Comparison of ENCODE assay signal across 1 cellular context in the genomic region with DNA sequence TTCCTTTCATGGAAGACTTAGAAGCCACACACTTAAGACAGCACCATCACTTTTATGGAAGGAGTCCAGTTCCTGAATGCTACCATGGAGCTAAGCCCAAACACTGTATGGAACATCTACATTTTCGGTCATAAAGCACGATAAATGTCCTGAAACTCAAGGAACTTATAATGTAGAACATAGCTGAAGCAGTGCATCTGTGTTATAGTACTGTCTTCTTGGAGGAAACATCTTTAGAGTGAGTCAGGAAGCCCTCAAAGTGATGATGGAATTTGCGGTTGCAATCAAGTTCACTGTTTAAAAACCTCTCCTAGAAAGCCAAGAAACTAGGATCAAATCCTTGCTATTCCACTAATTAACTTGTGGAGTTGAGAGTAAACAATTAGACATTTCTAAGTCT. TPM values are rescaled to one million over a fixed set of nuclear protein-coding genes. Genes with fewer than 3 reads are reported as not detected.
"Had no signal": no experiment of that assay in that cellular context is flagged by ENCODE, and none has a peak within 500 bp of the region (broad histone marks: within the 10 kb centered on the region; RNA-seq: fewer than 3 reads in every experiment).

No MANE protein-coding gene starts in this region.

RNA-seq across cellular contexts. Expression of a gene that starts 43.5 kb away (rescaled TPM):
- total RNA-seq: activated CD4-positive, alpha-beta memory T cell treated with anti-CD3 and anti-CD28 coated beads for 36 hours had no signal
